In the genomic region with DNA sequence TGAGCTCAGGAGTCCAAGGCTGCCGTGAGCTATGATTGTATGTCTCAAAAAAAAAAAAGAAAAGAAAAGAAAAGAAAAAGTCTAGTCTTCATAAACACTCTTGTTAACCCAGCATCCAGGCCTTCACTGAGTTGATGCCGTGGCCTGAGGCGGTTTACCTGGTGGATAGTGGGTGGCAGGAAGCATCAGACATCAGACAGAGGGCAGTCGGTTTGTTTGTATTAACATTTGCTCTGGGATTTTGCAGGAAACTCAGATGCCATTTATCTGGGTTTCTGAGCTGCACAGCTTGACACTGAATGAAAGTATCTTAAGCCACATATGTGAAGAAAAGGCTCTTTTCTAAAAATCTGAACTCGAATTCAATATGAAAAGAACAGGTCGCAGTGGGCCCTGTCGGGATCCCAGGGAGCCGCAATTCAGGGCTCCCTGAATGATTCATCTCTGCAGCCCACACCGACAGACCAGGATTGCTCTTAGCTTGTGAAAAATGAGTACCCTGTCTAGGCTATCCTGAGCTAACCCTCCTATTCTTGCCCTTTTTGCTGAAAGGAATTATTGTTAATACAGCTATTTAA, we compare ENCODE assay signal across 1 cellular context.
TF ChIP-seq lines count a peak whose summit lies in the region.

No MANE protein-coding gene starts in this region.

TF ChIP-seq in HepG2, 621 proteins besides CTCF, POLR2A, EP300 and RAD21 (continued from another document and continues in another):
- TF ChIP-seq, protein P1, sequence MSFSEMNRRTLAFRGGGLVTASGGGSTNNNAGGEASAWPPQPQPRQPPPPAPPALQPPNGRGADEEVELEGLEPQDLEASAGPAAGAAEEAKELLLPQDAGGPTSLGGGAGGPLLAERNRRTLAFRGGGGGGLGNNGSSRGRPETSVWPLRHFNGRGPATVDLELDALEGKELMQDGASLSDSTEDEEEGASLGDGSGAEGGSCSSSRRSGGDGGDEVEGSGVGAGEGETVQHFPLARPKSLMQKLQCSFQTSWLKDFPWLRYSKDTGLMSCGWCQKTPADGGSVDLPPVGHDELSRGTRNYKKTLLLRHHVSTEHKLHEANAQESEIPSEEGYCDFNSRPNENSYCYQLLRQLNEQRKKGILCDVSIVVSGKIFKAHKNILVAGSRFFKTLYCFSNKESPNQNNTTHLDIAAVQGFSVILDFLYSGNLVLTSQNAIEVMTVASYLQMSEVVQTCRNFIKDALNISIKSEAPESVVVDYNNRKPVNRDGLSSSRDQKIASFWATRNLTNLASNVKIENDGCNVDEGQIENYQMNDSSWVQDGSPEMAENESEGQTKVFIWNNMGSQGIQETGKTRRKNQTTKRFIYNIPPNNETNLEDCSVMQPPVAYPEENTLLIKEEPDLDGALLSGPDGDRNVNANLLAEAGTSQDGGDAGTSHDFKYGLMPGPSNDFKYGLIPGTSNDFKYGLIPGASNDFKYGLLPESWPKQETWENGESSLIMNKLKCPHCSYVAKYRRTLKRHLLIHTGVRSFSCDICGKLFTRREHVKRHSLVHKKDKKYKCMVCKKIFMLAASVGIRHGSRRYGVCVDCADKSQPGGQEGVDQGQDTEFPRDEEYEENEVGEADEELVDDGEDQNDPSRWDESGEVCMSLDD (CRISPR knock-in tag; IDR thresholded peaks at IDR 0.05; ENCODE audit: borderline replicate concordance), result no peak
- TF ChIP-seq, protein P2, sequence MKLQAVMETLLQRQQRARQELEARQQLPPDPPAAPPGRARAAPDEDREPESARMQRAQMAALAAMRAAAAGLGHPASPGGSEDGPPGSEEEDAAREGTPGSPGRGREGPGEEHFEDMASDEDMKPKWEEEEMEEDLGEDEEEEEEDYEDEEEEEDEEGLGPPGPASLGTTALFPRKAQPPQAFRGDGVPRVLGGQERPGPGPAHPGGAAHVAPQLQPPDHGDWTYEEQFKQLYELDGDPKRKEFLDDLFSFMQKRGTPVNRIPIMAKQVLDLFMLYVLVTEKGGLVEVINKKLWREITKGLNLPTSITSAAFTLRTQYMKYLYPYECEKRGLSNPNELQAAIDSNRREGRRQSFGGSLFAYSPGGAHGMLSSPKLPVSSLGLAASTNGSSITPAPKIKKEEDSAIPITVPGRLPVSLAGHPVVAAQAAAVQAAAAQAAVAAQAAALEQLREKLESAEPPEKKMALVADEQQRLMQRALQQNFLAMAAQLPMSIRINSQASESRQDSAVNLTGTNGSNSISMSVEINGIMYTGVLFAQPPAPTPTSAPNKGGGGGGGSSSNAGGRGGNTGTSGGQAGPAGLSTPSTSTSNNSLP (IDR thresholded peaks at IDR 0.05; ENCODE audit: low read depth, low read length), result no peak
- TF ChIP-seq JDP2 (CRISPR knock-in tag; IDR thresholded peaks at IDR 0.05; ENCODE audit: borderline replicate concordance) (no peak), CBX5 (CRISPR knock-in tag; IDR thresholded peaks at IDR 0.05; ENCODE audit: borderline replicate concordance) (no peak), NRL (CRISPR knock-in tag; IDR thresholded peaks at IDR 0.05; ENCODE audit: borderline replicate concordance) (no peak), ZNF792 (CRISPR knock-in tag; IDR thresholded peaks at IDR 0.05) (peak; percentile 46; the same call in 1 of the 2 replicates), ZNF713 (CRISPR knock-in tag; IDR thresholded peaks at IDR 0.05) (no peak), ZNF547 (CRISPR knock-in tag; IDR thresholded peaks at IDR 0.05) (no peak), SNAI1 (CRISPR knock-in tag; IDR thresholded peaks at IDR 0.05; ENCODE audit: borderline replicate concordance) (no peak), NFE2 (CRISPR knock-in tag; IDR thresholded peaks at IDR 0.05) (no peak), THYN1 (CRISPR knock-in tag; IDR thresholded peaks at IDR 0.05; ENCODE audit: borderline replicate concordance, low read depth) (no peak), NCOR1 (IDR thresholded peaks at IDR 0.05; ENCODE audit: borderline replicate concordance, low read length) (peak; percentile 10; the same call in 1 of the 2 replicates), KLF15 (CRISPR knock-in tag; IDR thresholded peaks at IDR 0.05; ENCODE audit: borderline replicate concordance) (no peak), ZNF749 (CRISPR knock-in tag; IDR thresholded peaks at IDR 0.05; ENCODE audit: borderline replicate concordance) (no peak), ETV6 (CRISPR knock-in tag; conservative IDR thresholded peaks at IDR 0.05) (no peak), KDM5B (CRISPR knock-in tag; IDR thresholded peaks at IDR 0.05; ENCODE audit: borderline replicate concordance) (no peak), REPIN1 (CRISPR knock-in tag; IDR thresholded peaks at IDR 0.05; ENCODE audit: borderline replicate concordance, low read depth) (no peak), ZBTB7A (CRISPR knock-in tag; IDR thresholded peaks at IDR 0.05) (no peak), ZNF556 (CRISPR knock-in tag; IDR thresholded peaks at IDR 0.05; ENCODE audit: borderline replicate concordance) (no peak), ZBTB1 (CRISPR knock-in tag; IDR thresholded peaks at IDR 0.05; ENCODE audit: borderline replicate concordance) (no peak), ARID2 (CRISPR knock-in tag; IDR thresholded peaks at IDR 0.05; ENCODE audit: borderline replicate concordance) (no peak), ZNF746 (CRISPR knock-in tag; IDR thresholded peaks at IDR 0.05) (no peak), ETV5 (CRISPR knock-in tag; IDR thresholded peaks at IDR 0.05; ENCODE audit: borderline replicate concordance) (peak; percentile 13; the same call in 1 of the 2 replicates), ZSCAN9 (CRISPR knock-in tag; IDR thresholded peaks at IDR 0.05; ENCODE audit: borderline replicate concordance) (no peak), IKZF1 (IDR thresholded peaks at IDR 0.05) (no peak), LCORL (IDR thresholded peaks at IDR 0.05) (no peak), LCORL (CRISPR knock-in tag; IDR thresholded peaks at IDR 0.05) (no peak), KLF13 (CRISPR knock-in tag; IDR thresholded peaks at IDR 0.05) (no peak), TCF7 (IDR thresholded peaks at IDR 0.05; ENCODE audit: low read depth) (no peak), ZNF367 (CRISPR knock-in tag; IDR thresholded peaks at IDR 0.05; ENCODE audit: borderline replicate concordance) (no peak), U2AF1 (optimal IDR thresholded peaks at IDR 0.05; ENCODE audit: low read depth, low read length) (no peak), ZNF232 (CRISPR knock-in tag; IDR thresholded peaks at IDR 0.05; ENCODE audit: borderline replicate concordance) (no peak), EED (CRISPR knock-in tag; IDR thresholded peaks at IDR 0.05) (no peak), RBFOX2 (IDR thresholded peaks at IDR 0.05; ENCODE audit: low read depth, low read length) (no peak), MZF1 (CRISPR knock-in tag; IDR thresholded peaks at IDR 0.05; ENCODE audit: borderline replicate concordance) (no peak), ZNF468 (CRISPR knock-in tag; IDR thresholded peaks at IDR 0.05) (no peak)
- TF ChIP-seq, protein P3, sequence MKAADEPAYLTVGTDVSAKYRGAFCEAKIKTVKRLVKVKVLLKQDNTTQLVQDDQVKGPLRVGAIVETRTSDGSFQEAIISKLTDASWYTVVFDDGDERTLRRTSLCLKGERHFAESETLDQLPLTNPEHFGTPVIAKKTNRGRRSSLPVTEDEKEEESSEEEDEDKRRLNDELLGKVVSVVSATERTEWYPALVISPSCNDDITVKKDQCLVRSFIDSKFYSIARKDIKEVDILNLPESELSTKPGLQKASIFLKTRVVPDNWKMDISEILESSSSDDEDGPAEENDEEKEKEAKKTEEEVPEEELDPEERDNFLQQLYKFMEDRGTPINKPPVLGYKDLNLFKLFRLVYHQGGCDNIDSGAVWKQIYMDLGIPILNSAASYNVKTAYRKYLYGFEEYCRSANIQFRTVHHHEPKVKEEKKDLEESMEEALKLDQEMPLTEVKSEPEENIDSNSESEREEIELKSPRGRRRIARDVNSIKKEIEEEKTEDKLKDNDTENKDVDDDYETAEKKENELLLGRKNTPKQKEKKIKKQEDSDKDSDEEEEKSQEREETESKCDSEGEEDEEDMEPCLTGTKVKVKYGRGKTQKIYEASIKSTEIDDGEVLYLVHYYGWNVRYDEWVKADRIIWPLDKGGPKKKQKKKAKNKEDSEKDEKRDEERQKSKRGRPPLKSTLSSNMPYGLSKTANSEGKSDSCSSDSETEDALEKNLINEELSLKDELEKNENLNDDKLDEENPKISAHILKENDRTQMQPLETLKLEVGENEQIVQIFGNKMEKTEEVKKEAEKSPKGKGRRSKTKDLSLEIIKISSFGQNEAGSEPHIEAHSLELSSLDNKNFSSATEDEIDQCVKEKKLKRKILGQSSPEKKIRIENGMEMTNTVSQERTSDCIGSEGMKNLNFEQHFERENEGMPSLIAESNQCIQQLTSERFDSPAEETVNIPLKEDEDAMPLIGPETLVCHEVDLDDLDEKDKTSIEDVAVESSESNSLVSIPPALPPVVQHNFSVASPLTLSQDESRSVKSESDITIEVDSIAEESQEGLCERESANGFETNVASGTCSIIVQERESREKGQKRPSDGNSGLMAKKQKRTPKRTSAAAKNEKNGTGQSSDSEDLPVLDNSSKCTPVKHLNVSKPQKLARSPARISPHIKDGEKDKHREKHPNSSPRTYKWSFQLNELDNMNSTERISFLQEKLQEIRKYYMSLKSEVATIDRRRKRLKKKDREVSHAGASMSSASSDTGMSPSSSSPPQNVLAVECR (CRISPR knock-in tag; IDR thresholded peaks at IDR 0.05; ENCODE audit: borderline replicate concordance), result no peak
- TF ChIP-seq, protein P4, sequence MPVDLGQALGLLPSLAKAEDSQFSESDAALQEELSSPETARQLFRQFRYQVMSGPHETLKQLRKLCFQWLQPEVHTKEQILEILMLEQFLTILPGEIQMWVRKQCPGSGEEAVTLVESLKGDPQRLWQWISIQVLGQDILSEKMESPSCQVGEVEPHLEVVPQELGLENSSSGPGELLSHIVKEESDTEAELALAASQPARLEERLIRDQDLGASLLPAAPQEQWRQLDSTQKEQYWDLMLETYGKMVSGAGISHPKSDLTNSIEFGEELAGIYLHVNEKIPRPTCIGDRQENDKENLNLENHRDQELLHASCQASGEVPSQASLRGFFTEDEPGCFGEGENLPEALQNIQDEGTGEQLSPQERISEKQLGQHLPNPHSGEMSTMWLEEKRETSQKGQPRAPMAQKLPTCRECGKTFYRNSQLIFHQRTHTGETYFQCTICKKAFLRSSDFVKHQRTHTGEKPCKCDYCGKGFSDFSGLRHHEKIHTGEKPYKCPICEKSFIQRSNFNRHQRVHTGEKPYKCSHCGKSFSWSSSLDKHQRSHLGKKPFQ (CRISPR knock-in tag; IDR thresholded peaks at IDR 0.05; ENCODE audit: insufficient replicate concordance), result peak; percentile 38
- TF ChIP-seq, protein P5, sequence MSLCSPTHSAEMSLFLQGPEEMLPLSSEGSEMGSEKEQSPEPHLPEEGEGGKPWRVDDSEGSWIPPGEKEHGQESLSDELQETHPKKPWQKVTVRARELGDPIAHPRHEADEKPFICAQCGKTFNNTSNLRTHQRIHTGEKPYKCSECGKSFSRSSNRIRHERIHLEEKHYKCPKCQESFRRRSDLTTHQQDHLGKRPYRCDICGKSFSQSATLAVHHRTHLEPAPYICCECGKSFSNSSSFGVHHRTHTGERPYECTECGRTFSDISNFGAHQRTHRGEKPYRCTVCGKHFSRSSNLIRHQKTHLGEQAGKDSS (CRISPR knock-in tag; IDR thresholded peaks at IDR 0.05; ENCODE audit: borderline replicate concordance, low read depth), result no peak
- TF ChIP-seq, protein P6, sequence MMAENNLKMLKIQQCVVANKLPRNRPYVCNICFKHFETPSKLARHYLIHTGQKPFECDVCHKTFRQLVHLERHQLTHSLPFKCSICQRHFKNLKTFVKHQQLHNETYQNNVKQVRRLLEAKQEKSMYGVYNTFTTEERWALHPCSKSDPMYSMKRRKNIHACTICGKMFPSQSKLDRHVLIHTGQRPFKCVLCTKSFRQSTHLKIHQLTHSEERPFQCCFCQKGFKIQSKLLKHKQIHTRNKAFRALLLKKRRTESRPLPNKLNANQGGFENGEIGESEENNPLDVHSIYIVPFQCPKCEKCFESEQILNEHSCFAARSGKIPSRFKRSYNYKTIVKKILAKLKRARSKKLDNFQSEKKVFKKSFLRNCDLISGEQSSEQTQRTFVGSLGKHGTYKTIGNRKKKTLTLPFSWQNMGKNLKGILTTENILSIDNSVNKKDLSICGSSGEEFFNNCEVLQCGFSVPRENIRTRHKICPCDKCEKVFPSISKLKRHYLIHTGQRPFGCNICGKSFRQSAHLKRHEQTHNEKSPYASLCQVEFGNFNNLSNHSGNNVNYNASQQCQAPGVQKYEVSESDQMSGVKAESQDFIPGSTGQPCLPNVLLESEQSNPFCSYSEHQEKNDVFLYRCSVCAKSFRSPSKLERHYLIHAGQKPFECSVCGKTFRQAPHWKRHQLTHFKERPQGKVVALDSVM (CRISPR knock-in tag; IDR thresholded peaks at IDR 0.05), result no peak; the same call in 1 of the 2 replicates
- TF ChIP-seq, protein P7, sequence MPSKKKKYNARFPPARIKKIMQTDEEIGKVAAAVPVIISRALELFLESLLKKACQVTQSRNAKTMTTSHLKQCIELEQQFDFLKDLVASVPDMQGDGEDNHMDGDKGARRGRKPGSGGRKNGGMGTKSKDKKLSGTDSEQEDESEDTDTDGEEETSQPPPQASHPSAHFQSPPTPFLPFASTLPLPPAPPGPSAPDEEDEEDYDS (CRISPR knock-in tag; IDR thresholded peaks at IDR 0.05), result 0 out of 2 replicates have a peak, but pooled peaks have one; percentile 38
- TF ChIP-seq, protein P8, sequence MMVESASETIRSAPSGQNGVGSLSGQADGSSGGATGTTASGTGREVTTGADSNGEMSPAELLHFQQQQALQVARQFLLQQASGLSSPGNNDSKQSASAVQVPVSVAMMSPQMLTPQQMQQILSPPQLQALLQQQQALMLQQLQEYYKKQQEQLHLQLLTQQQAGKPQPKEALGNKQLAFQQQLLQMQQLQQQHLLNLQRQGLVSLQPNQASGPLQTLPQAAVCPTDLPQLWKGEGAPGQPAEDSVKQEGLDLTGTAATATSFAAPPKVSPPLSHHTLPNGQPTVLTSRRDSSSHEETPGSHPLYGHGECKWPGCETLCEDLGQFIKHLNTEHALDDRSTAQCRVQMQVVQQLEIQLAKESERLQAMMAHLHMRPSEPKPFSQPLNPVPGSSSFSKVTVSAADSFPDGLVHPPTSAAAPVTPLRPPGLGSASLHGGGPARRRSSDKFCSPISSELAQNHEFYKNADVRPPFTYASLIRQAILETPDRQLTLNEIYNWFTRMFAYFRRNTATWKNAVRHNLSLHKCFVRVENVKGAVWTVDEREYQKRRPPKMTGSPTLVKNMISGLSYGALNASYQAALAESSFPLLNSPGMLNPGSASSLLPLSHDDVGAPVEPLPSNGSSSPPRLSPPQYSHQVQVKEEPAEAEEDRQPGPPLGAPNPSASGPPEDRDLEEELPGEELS (CRISPR knock-in tag; IDR thresholded peaks at IDR 0.05), result no peak
- TF ChIP-seq, protein P9, sequence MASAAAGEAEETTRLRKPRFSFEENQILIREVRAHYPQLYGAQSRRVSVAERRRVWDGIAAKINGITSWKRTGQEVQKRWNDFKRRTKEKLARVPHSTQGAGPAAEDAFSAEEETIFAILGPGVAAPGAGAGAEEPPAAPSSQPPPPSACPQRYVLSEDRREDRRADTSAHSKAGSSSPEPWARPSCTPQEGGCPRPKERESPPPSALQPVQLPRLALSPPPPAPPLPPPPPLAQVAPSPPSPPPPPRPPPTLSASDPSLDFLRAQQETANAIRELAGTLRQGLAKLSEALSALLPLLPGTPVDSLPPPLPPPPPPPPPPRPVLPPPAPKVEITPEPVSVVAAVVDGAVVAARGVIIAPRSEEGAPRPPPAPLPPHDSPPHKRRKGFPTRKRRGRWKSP (CRISPR knock-in tag; IDR thresholded peaks at IDR 0.05), result 0 out of 2 replicates have a peak, but pooled peaks have one; percentile 3
